Comparison of ENCODE assay signal across 14 cellular contexts in genomic region chr7:33979807-33980355, GRCh38.
A peak's percentile ranks its signal among the peaks of the same experiment; 100 is the strongest.
DNase-seq lines count a peak whose midpoint lies in the region; ATAC-seq, FAIRE-seq and TF ChIP-seq lines count a peak whose summit lies in the region.
"Had no signal": no experiment of that assay in that cellular context is flagged by ENCODE, and none has a peak within 500 bp of the region (broad histone marks: within the 10 kb centered on the region; RNA-seq: fewer than 3 reads in every experiment).

No MANE protein-coding gene starts in this region.

- H3K4me3 ChIP-seq in AG09309 (ENCODE audit: control insufficient read depth, low read depth, low read length) (no peak overlapping the region), mammary epithelial cell (replicated peaks in 1 of 3; ENCODE audit: insufficient read depth in 1 of 3, low read depth in 2 of 3, low read length in 3 of 3) (no peak overlapping the region), left lung (no peak overlapping the region)
- H3K4me3 ChIP-seq: GM12878 had no signal

- H2AFZ ChIP-seq in mammary epithelial cell (ENCODE audit: low read depth, low read length): peak overlapping the region; percentile 19

- BruUV-seq in mammary epithelial cell (replicated peaks; lab: Mats Ljungman, UMichigan): no TSS peak

- in situ Hi-C loops in mammary epithelial cell (cut with MboI; ENCODE audit: low sequenced_read_pairs in 2 of 2): loop anchor here (10.0 kb wide), 1 partner anchor 105 kb away; no protein-coding TSS in a partner anchor

- H3K36me3 ChIP-seq in mammary epithelial cell (ENCODE audit: insufficient read depth, low read length): no peaks in the 10 kb centered on the region
- H3K36me3 ChIP-seq in left lung: no peaks in the 10 kb centered on the region

- dilution Hi-C loops in mammary epithelial cell (cut with HindIII; ENCODE audit: low sequenced_read_pairs): no loop called here

- CTCF ChIA-PET in mammary epithelial cell (lab: Charles Lee; ENCODE audit: low non-redundant PET): no interaction called here

- intact Hi-C loops in mammary epithelial cell (cut with micrococcal nuclease) (loop anchor here (1.0 kb wide), 1 partner anchor 47 kb away; no protein-coding TSS in a partner anchor), left lung (cut with DNase I) (no loop called here), posterior cingulate gyrus (cut with DNase I) (no loop called here)

- WGBS in mammary epithelial cell (ENCODE audit: low coverage, missing lambda C conversion rate): 26% methylated on average over 8 of the region's 8 CpGs

- no peaks in the 10 kb centered on the region for H3K9me3 ChIP-seq in mammary epithelial cell (replicated peaks; ENCODE audit: insufficient read depth, low read length)
- H3K9me3 ChIP-seq in left lung: no peaks in the 10 kb centered on the region

- peaks cover 37% of the 10 kb centered on the region for H3K4me1 ChIP-seq in mammary epithelial cell (ENCODE audit: insufficient read depth, low read length)
- H3K4me1 ChIP-seq in left lung: no peaks in the 10 kb centered on the region

- no peaks in the 10 kb centered on the region for H3K79me2 ChIP-seq in mammary epithelial cell (ENCODE audit: insufficient read depth, low read length)

- H3K27me3 ChIP-seq in mammary epithelial cell (ENCODE audit: insufficient read depth, low read length): no peaks in the 10 kb centered on the region
- no peaks in the 10 kb centered on the region for H3K27me3 ChIP-seq in left lung

- DNase-seq in AG09309 (ENCODE audit: low read depth): peak; percentile 93
- peak; percentile 60 for DNase-seq in HTR-8/SVneo (ENCODE audit: insufficient read length, low spot score)
- peak; percentile 56 for DNase-seq in mammary epithelial cell
- DNase-seq in left lung: no peak
- no peak for DNase-seq in T-helper 9 cell
- DNase-seq in posterior cingulate gyrus: no peak
- DNase-seq: CD4-positive, alpha-beta T cell; natural killer cell; NCI-H2171 treated with DMSO at 0.1 percent for 48 hours; stimulated activated CD4-positive, alpha-beta T cell treated with anti-CD3 and anti-CD28 coated beads, Interleukin-12 subunit alpha, Interleukin-12 subunit beta, amount 100 ng/mL, for 4 hours had no signal

- TF ChIP-seq CTCF in AG09309 (IDR thresholded peaks at IDR 0.05; ENCODE audit: control insufficient read depth, insufficient read depth, low read depth, low read length, missing control alignments) (no peak), mammary epithelial cell (conservative IDR thresholded peaks at IDR 0.05 in 1 of 2, IDR thresholded peaks at IDR 0.05 in 1 of 2; ENCODE audit: extremely low read depth in 1 of 2, insufficient read depth in 1 of 2, low read depth in 1 of 2, low read length in 2 of 2) (no peak), left lung (IDR thresholded peaks at IDR 0.05) (no peak)

- H3K9ac ChIP-seq in mammary epithelial cell (ENCODE audit: insufficient read depth, low read length): no peak overlapping the region

- peak; percentile 91 for FAIRE-seq in HTR-8/SVneo (lab: Jason Lieb, UNC)
- FAIRE-seq: endothelial cell of umbilical vein, GM12878 had no signal

- H3K27ac ChIP-seq in mammary epithelial cell (ENCODE audit: insufficient read depth, low read depth, low read length): no peak overlapping the region
- no peak overlapping the region for H3K27ac ChIP-seq in left lung

- peak overlapping the region; percentile 50 for H3K4me2 ChIP-seq in mammary epithelial cell (ENCODE audit: insufficient read depth, low read depth, low read length)

- peak; percentile 27 for ATAC-seq in left lung
- ATAC-seq in GM18909 (IDR thresholded peaks at IDR 0.05; ENCODE audit: poor library complexity, unreplicated experiment): no peak
- ATAC-seq in GM21619 (IDR thresholded peaks at IDR 0.05; ENCODE audit: unreplicated experiment): no peak
- ATAC-seq: GM12878, natural killer cell had no signal

- H4K20me1 ChIP-seq in mammary epithelial cell (ENCODE audit: insufficient read depth, low read length): no peaks in the 10 kb centered on the region

Comparison
In these comparisons a context has a peak if more than half of its experiments do, and no peak if none do; other contexts are left out.
1. DNase-seq: peak in AG09309 (single experiment), HTR-8/SVneo (single experiment) and mammary epithelial cell (single experiment); none in left lung (0 of 2), T-helper 9 cell (single experiment) and posterior cingulate gyrus (0 of 10).